ENCODE assay signal across 8 cellular contexts in the genomic region with DNA sequence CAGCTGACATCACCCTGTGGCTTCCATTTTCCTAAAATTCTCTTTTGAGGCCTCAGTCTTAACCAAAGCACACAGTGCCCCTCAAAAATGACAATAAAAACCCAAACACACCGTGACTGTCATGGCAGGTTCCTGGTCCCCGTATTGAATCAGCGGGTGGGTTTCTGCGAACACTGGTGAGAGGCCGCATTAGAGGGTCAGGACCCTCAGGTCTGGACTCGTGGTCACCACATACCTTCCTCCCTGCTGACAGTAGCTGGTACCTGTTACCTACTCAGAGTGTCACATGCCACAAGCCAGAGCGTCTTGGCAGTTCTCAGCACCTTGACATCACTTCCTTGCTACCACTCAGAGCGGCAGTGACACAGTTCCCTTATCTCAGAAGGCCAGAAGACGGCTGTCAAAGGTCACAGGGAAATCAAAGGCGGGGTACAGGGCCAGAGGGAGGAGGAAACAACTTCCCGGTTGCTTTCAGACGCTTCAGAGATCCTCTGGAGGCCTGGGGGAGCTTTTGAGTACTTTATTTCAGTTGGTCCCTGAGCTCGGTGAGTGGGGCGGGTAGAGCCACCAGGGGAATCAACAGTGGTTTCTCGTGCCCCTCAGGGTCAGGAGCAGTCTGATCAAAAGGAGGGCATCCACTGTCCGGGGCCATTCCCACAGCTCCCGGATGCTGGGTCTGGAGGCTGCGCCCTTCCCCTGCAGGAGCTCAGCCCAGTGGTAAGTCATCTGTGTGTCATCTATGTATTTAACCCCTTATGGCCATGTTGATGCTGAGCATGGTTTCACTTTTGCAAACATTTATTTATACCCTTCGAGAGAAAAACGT. TPM values are rescaled to one million over a fixed set of nuclear protein-coding genes. Genes with fewer than 3 reads are reported as not detected.
DNase-seq lines count a peak whose midpoint lies in the region; ATAC-seq and TF ChIP-seq lines count a peak whose summit lies in the region.

CCR5AS (minus strand) TSS at position 281 of the 826 bp plus-strand sequence.
A gene with protein sequence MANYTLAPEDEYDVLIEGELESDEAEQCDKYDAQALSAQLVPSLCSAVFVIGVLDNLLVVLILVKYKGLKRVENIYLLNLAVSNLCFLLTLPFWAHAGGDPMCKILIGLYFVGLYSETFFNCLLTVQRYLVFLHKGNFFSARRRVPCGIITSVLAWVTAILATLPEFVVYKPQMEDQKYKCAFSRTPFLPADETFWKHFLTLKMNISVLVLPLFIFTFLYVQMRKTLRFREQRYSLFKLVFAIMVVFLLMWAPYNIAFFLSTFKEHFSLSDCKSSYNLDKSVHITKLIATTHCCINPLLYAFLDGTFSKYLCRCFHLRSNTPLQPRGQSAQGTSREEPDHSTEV (plus strand): TSS at position 474 of the 826 bp plus-strand sequence. CDS start 821 bp downstream, outside the sequence.

- BruUV-seq in OCI-LY7 (replicated peaks; lab: Mats Ljungman, UMichigan) = TSS peak; percentile 90

- H3K4ac ChIP-seq in H9 (ENCODE audit: low read depth, low read length) = no peak within 1 kb of the TSS

- H3K9ac ChIP-seq in H9 (ENCODE audit: extremely low read depth, insufficient read length, low read length) = no peak within 1 kb of the TSS

- H3K4me1 ChIP-seq in OCI-LY7 (ENCODE audit: insufficient read depth, low read length, poor library complexity, severe bottlenecking) (peaks cover 20% of the 10 kb centered on the region), hepatocyte (ENCODE audit: insufficient read depth) (peaks cover 14% of the 10 kb centered on the region), spleen (peaks cover 12 to 84% (median 65%) of the 10 kb centered on the region in 6 donors), H9 (ENCODE audit: insufficient read depth, low read length) (no peaks in the 10 kb centered on the region)

- H2BK5ac ChIP-seq in H9 (ENCODE audit: insufficient read length, low read length) = no peak within 1 kb of the TSS

- no peak within 1 kb of the TSS for H4K91ac ChIP-seq in H9 (ENCODE audit: insufficient read length, low read depth, low read length)

- H3K9me3 Mint-ChIP-seq in H9 = no peaks in the 10 kb centered on the region; a peak in 1 of 5 replicates

- CTCF ChIA-PET in OCI-LY7 (lab: Charles Lee; ENCODE audit: unreplicated experiment) = interaction anchor here (1.0 kb wide), 1 partner anchor 23 kb away, joined by 3 read pairs; no protein-coding TSS in a partner anchor

- no peak within 1 kb of the TSS for H4K8ac ChIP-seq in H9 (replicated peaks; ENCODE audit: insufficient read length, low read depth, low read length)

- intact Hi-C loops in OCI-LY7 (cut with micrococcal nuclease; ENCODE audit: unreplicated experiment) (no loop called here), spleen (cut with DNase I; ENCODE audit: low total_unique reads) (no loop called here)

- no peak within 1 kb of the TSS for H2BK120ac ChIP-seq in H9 (ENCODE audit: low read depth, low read length, poor library complexity, severe bottlenecking)

- H3K79me1 ChIP-seq in H9 (ENCODE audit: insufficient read depth, low read depth, low read length, poor library complexity, severe bottlenecking) = no peaks in the 10 kb centered on the region

- no peaks in the 10 kb centered on the region for H3K23me2 ChIP-seq in H9 (ENCODE audit: insufficient read length, low read depth, low read length, poor library complexity, severe bottlenecking)

- H3K79me2 ChIP-seq in OCI-LY7 (ENCODE audit: insufficient read depth, low read depth, low read length) (no peaks in the 10 kb centered on the region), hepatocyte (no peaks in the 10 kb centered on the region), H9 (ENCODE audit: insufficient read depth, low read length) (no peaks in the 10 kb centered on the region)

- peaks cover 2 to 5% of the 10 kb centered on the region in 2 experiments; a peak in 2 of 4 replicates for H3K4me1 Mint-ChIP-seq in H9

- H3T11ph ChIP-seq in H9 (ENCODE audit: low read length) = no peak within 1 kb of the TSS

- H3K27me3 ChIP-seq in hepatocyte (peaks cover 5% of the 10 kb centered on the region), spleen (replicated peaks in 1 of 7) (no peaks in the 10 kb centered on the region), H9 (ENCODE audit: insufficient read depth, low read length) (no peaks in the 10 kb centered on the region)

- no peak within 1 kb of the TSS for H2BK12ac ChIP-seq in H9 (ENCODE audit: insufficient read length, low read depth, low read length)

- no peak within 1 kb of the TSS for H2AK5ac ChIP-seq in H9 (ENCODE audit: insufficient read length, low read length)

- no peak within 1 kb of the TSS for H3K27ac ChIP-seq in OCI-LY7 (ENCODE audit: low read depth, low read length, poor library complexity, severe bottlenecking)
- peak within 1 kb of the TSS; percentile 93 for H3K27ac ChIP-seq in hepatocyte
- H3K27ac ChIP-seq in spleen = peak within 1 kb of the TSS; percentile 76 to 91 (median 86)
- H3K27ac ChIP-seq in H9 (ENCODE audit: insufficient read length, low read depth, low read length) = no peak within 1 kb of the TSS

- no peak within 1 kb of the TSS for H3K27ac Mint-ChIP-seq in H9

- no peak within 1 kb of the TSS for H3K4me3 Mint-ChIP-seq in H9

- H4K20me1 ChIP-seq in OCI-LY7 (ENCODE audit: insufficient read depth, low read length) = no peaks in the 10 kb centered on the region
- no peaks in the 10 kb centered on the region for H4K20me1 ChIP-seq in hepatocyte (ENCODE audit: insufficient read depth, poor library complexity, severe bottlenecking)
- H4K20me1 ChIP-seq in H9 (ENCODE audit: control insufficient read depth, insufficient read depth, insufficient read length) = no peaks in the 10 kb centered on the region

- no peaks in the 10 kb centered on the region for H3K36me3 Mint-ChIP-seq in H9 (ENCODE audit: insufficient read depth in 1 of 3, low read depth in 3 of 3)

- H3K4me2 ChIP-seq in OCI-LY7 (ENCODE audit: low read length) (peak within 1 kb of the TSS; percentile 56), hepatocyte (peak within 1 kb of the TSS; percentile 61), H9 (ENCODE audit: insufficient read depth, insufficient read length, low read length) (no peak within 1 kb of the TSS)

- no peak within 1 kb of the TSS for H3K23ac ChIP-seq in H9 (ENCODE audit: insufficient read length, low read depth, low read length)

- H3K9me2 ChIP-seq in OCI-LY7 (ENCODE audit: insufficient read depth, low read length) (no peaks in the 10 kb centered on the region), hepatocyte (replicated peaks; ENCODE audit: insufficient read depth) (no peaks in the 10 kb centered on the region)

- POLR2A ChIA-PET in OCI-LY7 (lab: Charles Lee) = interaction anchor here (0.5 to 1.8 kb wide), 6 partner anchors 9 to 122 kb away, joined by 3 to 8 read pairs (median 4); no protein-coding TSS in a partner anchor

- no peak for ATAC-seq in GM19397 (IDR thresholded peaks at IDR 0.05; ENCODE audit: unreplicated experiment)
- no peak for ATAC-seq in GM21360 (IDR thresholded peaks at IDR 0.05; ENCODE audit: unreplicated experiment)

- H3K27me3 Mint-ChIP-seq in H9 (ENCODE audit: low read depth) = peaks cover 4% of the 10 kb centered on the region

- H3K9me3 ChIP-seq in OCI-LY7 (ENCODE audit: low read length) = no peaks in the 10 kb centered on the region
- H3K9me3 ChIP-seq in hepatocyte (ENCODE audit: low read depth) = no peaks in the 10 kb centered on the region
- H3K9me3 ChIP-seq in spleen = no peaks in the 10 kb centered on the region
- no peaks in the 10 kb centered on the region for H3K9me3 ChIP-seq in H9 (ENCODE audit: control insufficient read depth, low read depth, low read length)

- H3K14ac ChIP-seq in H9 (ENCODE audit: insufficient read depth, low read length) = no peak within 1 kb of the TSS

- no peak within 1 kb of the TSS for H3K18ac ChIP-seq in H9 (ENCODE audit: insufficient read length, low read depth, low read length)

- H3K56ac ChIP-seq in H9 (ENCODE audit: insufficient read length, low read depth, low read length) = no peak within 1 kb of the TSS

- no peak within 1 kb of the TSS for H2BK20ac ChIP-seq in H9 (ENCODE audit: low read depth, low read length, poor library complexity, severe bottlenecking)

- peak within 1 kb of the TSS; percentile 93 for H2AFZ ChIP-seq in OCI-LY7 (ENCODE audit: low read length)
- H2AFZ ChIP-seq in hepatocyte = no peak within 1 kb of the TSS
- no peak within 1 kb of the TSS for H2AFZ ChIP-seq in H9 (ENCODE audit: low read length)

- H2BK15ac ChIP-seq in H9 (ENCODE audit: low read depth, low read length) = no peak within 1 kb of the TSS

- peak within 1 kb of the TSS; percentile 50 for H3K4me3 ChIP-seq in OCI-LY7 (ENCODE audit: low read depth, low read length, poor library complexity, severe bottlenecking)
- no peak within 1 kb of the TSS for H3K4me3 ChIP-seq in hepatocyte
- peak within 1 kb of the TSS; percentile 24 to 67 (median 36) for H3K4me3 ChIP-seq in spleen

- no peak for TF ChIP-seq POLR2A in spleen (IDR thresholded peaks at IDR 0.05)

- TF ChIP-seq CTCF in OCI-LY7 (conservative IDR thresholded peaks at IDR 0.05; ENCODE audit: low read length) (no peak), hepatocyte (IDR thresholded peaks at IDR 0.05; ENCODE audit: poor library complexity) (no peak), spleen (IDR thresholded peaks at IDR 0.05 in 8 of 11, conservative IDR thresholded peaks at IDR 0.05 in 3 of 11) (peak in 1 of 11 experiments; percentile 9), H9 (conservative IDR thresholded peaks at IDR 0.05) (no peak)

- 59% methylated on average over 20 of the region's 20 CpGs for WGBS in hepatocyte (ENCODE audit: low lambda C conversion rate, missing lambda C conversion rate)
- WGBS in spleen, 5 donors = 16 to 24% (median 21%) methylated on average over 20 of the region's 20 CpGs
- WGBS in H9 (ENCODE audit: extremely low coverage, insufficient read length, low lambda C conversion rate) = no CpG with 5 or more reads among the region's 20 CpGs

- peak; percentile 27 for DNase-seq in GM03348 (ENCODE audit: low spot score)
- DNase-seq in OCI-LY7 (ENCODE audit: low spot score) = no peak
- peak; percentile 18 for DNase-seq in activated gamma-delta T cell treated with anti-CD3 and anti-CD28 coated beads, Interleukin-2, amount 50 U/mL, for 16 hours (ENCODE audit: low read depth)
- peak; percentile 66 for DNase-seq in hepatocyte (ENCODE audit: low spot score)
- DNase-seq in spleen = peak; percentile 87
- DNase-seq in H9 = no peak

- H3K36me3 ChIP-seq in OCI-LY7 (ENCODE audit: insufficient read depth, low read length) (no peaks in the 10 kb centered on the region), hepatocyte (replicated peaks; ENCODE audit: insufficient read depth, low read depth) (no peaks in the 10 kb centered on the region), spleen (peaks cover 0 to 12% (median 0%) of the 10 kb centered on the region in 6 donors)

- no peak within 1 kb of the TSS for H4K5ac ChIP-seq in H9 (ENCODE audit: insufficient read length, low read depth, low read length)

RNA-seq across cellular contexts. Expression of the second gene that starts in this region (rescaled TPM):
- total RNA-seq in OCI-LY7 (2014; rRNA removed; shearing (Covaris generic)) = 0.41 and 0.88 TPM in 2 replicates
- total RNA-seq in OCI-LY7 (2022) (2.2 and 2.4 TPM in 2 replicates), hepatocyte (1.5 and 3.1 TPM in 2 replicates), spleen (10 to 100 TPM in 6 of 7 donors, 1 to 10 TPM in 1; 9.9 to 21.7 (median 15.5) TPM), H9 (2021) (not detected in 2 replicates)
- polyA plus RNA-seq in hepatocyte (1.6 and 4.0 TPM in 2 replicates), spleen (10 to 100 TPM in 1 of 3 donors, 1 to 10 TPM in 2; 4.8 to 12.0 (median 5.6) TPM)

Comparison
In these comparisons a context has a peak if more than half of its experiments do, and no peak if none do; other contexts are left out.
1. DNase-seq: peak in GM03348 (single experiment), activated gamma-delta T cell treated with anti-CD3 and anti-CD28 coated beads, Interleukin-2, amount 50 U/mL, for 16 hours (single experiment), hepatocyte (single experiment) and spleen (single experiment); none in OCI-LY7 (single experiment) and H9 (single experiment).
2. H3K27ac ChIP-seq: peak in hepatocyte (single experiment) and spleen (8 of 8); none in OCI-LY7 (single experiment) and H9 (single experiment).